ENCODE assay signal across 8 cellular contexts in genomic region chr15:71103102-71103676, GRCh38. TPM values are rescaled to one million over a fixed set of nuclear protein-coding genes. Genes with fewer than 3 reads are reported as not detected.
A peak's percentile ranks its signal among the peaks of the same experiment; 100 is the strongest.
DNase-seq lines count a peak whose midpoint lies in the region; ATAC-seq and TF ChIP-seq lines count a peak whose summit lies in the region.
"Had no signal": no experiment of that assay in that cellular context is flagged by ENCODE, and none has a peak within 500 bp of the region (broad histone marks: within the 10 kb centered on the region; RNA-seq: fewer than 3 reads in every experiment).

No MANE protein-coding gene starts in this region.

- no peaks in the 10 kb centered on the region for H3K27me3 ChIP-seq in adipocyte (replicated peaks; ENCODE audit: control insufficient read depth, insufficient read depth, low read length)
- no peaks in the 10 kb centered on the region for H3K27me3 ChIP-seq in right lobe of liver

- H3K9ac ChIP-seq in adipocyte (ENCODE audit: low read length) = no peak overlapping the region

- H3K4me1 ChIP-seq in adipocyte (ENCODE audit: control insufficient read depth, insufficient read depth, low read length) (peaks cover 3% of the 10 kb centered on the region), right lobe of liver (peaks cover 0 to 2% (median 0%) of the 10 kb centered on the region in 4 donors)

- TF ChIP-seq CTCF in right lobe of liver (IDR thresholded peaks at IDR 0.05) = peak; percentile 30 to 42 (median 36)

- H3K27ac ChIP-seq in right lobe of liver = no peak overlapping the region

- H3K36me3 ChIP-seq in adipocyte (ENCODE audit: control insufficient read depth, insufficient read depth, low read length, severe bottlenecking) (no peaks in the 10 kb centered on the region), right lobe of liver (no peaks in the 10 kb centered on the region)

- intact Hi-C loops in right lobe of liver (cut with DNase I) = no loop called here

- peak; percentile 57 for DNase-seq in adipocyte (ENCODE audit: low read depth)
- DNase-seq in right lobe of liver = peak in 1 of 3 donors; percentile 27
- no peak for DNase-seq in NK-92 (lab: John Stamatoyannopoulos, UW; ENCODE audit: unreplicated experiment)
- DNase-seq in GOT3 (lab: John Stamatoyannopoulos, UW) = no peak
- DNase-seq: activated B cell treated with CpG ODN at 0.5 μM for 24 hours had no signal

- TF ChIP-seq POLR2A in right lobe of liver (IDR thresholded peaks at IDR 0.05) = no peak

- WGBS in right lobe of liver (ENCODE audit: insufficient coverage, low coverage, low lambda C conversion rate, missing lambda C conversion rate) = 73% methylated on average over 2 of the region's 2 CpGs

- ATAC-seq in GM18867 (IDR thresholded peaks at IDR 0.05; ENCODE audit: unreplicated experiment) (peak; percentile 57), HG03342 (IDR thresholded peaks at IDR 0.05; ENCODE audit: unreplicated experiment) (peak; percentile 88), right lobe of liver (peak; percentile 51 to 77 (median 58)), GM21381 (IDR thresholded peaks at IDR 0.05; ENCODE audit: unreplicated experiment) (no peak)

- H3K4me3 ChIP-seq in adipocyte (ENCODE audit: low read length) (no peak overlapping the region), right lobe of liver (no peak overlapping the region)

- H3K9me3 ChIP-seq in adipocyte (ENCODE audit: control insufficient read depth, low read length) (no peaks in the 10 kb centered on the region), right lobe of liver (no peaks in the 10 kb centered on the region)

RNA-seq across cellular contexts. Expression of gene THSD4, which starts 12.1 kb away (rescaled TPM):
- total RNA-seq in right lobe of liver = 10 to 100 TPM in 4 of 6 experiments, 1 to 10 TPM in 2; 5.2 to 21.8 (median 13.7) TPM
- total RNA-seq: activated B cell treated with CpG ODN at 0.5 μM for 24 hours had no signal
